1 cellular context compared by ENCODE assay signal in the genomic region with DNA sequence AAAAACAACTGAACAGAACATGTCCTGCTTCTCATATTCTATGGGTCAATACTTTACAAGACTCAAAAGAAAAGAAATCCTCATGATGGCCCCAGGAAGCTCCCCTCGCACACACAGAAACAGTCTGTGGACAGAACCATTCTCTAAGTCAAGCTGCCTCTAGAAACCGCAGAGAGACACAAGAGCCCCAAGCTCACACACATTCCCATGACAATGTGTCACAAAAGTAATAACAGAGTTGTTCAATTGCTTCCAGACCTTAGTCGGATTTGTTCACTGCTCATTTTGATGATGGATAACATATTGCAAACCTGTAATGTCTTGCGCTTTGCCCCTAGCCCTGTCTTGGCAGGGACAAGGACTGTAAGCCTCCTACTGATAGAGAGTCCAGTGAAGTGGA.
TF ChIP-seq lines count a peak whose summit lies in the region.

No MANE protein-coding gene starts in this region.

TF ChIP-seq in GM12878, 131 proteins besides CTCF, POLR2A, EP300 and RAD21 (continued from another document):
- TF ChIP-seq, protein P1, sequence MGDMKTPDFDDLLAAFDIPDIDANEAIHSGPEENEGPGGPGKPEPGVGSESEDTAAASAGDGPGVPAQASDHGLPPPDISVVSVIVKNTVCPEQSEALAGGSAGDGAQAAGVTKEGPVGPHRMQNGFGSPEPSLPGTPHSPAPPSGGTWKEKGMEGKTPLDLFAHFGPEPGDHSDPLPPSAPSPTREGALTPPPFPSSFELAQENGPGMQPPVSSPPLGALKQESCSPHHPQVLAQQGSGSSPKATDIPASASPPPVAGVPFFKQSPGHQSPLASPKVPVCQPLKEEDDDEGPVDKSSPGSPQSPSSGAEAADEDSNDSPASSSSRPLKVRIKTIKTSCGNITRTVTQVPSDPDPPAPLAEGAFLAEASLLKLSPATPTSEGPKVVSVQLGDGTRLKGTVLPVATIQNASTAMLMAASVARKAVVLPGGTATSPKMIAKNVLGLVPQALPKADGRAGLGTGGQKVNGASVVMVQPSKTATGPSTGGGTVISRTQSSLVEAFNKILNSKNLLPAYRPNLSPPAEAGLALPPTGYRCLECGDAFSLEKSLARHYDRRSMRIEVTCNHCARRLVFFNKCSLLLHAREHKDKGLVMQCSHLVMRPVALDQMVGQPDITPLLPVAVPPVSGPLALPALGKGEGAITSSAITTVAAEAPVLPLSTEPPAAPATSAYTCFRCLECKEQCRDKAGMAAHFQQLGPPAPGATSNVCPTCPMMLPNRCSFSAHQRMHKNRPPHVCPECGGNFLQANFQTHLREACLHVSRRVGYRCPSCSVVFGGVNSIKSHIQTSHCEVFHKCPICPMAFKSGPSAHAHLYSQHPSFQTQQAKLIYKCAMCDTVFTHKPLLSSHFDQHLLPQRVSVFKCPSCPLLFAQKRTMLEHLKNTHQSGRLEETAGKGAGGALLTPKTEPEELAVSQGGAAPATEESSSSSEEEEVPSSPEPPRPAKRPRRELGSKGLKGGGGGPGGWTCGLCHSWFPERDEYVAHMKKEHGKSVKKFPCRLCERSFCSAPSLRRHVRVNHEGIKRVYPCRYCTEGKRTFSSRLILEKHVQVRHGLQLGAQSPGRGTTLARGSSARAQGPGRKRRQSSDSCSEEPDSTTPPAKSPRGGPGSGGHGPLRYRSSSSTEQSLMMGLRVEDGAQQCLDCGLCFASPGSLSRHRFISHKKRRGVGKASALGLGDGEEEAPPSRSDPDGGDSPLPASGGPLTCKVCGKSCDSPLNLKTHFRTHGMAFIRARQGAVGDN (IDR thresholded peaks at IDR 0.05): no peak
- TF ChIP-seq GATAD2B (conservative IDR thresholded peaks at IDR 0.05; ENCODE audit: low read depth): no peak
